Comparison of ENCODE assay signal across 11 cellular contexts in genomic region chrX:19515615-19516105, GRCh38. TPM values are rescaled to one million over a fixed set of nuclear protein-coding genes. Genes with fewer than 3 reads are reported as not detected.
A peak's percentile ranks its signal among the peaks of the same experiment; 100 is the strongest.
DNase-seq lines count a peak whose midpoint lies in the region; ATAC-seq, FAIRE-seq and TF ChIP-seq lines count a peak whose summit lies in the region.
"Had no signal": no experiment of that assay in that cellular context is flagged by ENCODE, and none has a peak within 500 bp of the region (broad histone marks: within the 10 kb centered on the region; RNA-seq: fewer than 3 reads in every experiment).

No MANE protein-coding gene starts in this region.

- no peaks in the 10 kb centered on the region for H3K4me1 Mint-ChIP-seq in stimulated activated naive B cell treated with anti-CD40 and anti-IgM and Interleukin-4, amounts not matched to agents 10 μg/mL and 1 μg/mL and 100 μg/mL, for 72 hours

- H3K4me1 ChIP-seq in GM12878 (ENCODE audit: control insufficient read depth, insufficient read depth, low read length) = no peaks in the 10 kb centered on the region
- no peaks in the 10 kb centered on the region for H3K4me1 ChIP-seq in mucosa of descending colon (ENCODE audit: low read depth)

- no peak overlapping the region for H3K9ac ChIP-seq in GM12878 (ENCODE audit: control insufficient read depth, insufficient read depth, low read length)
- H3K9ac ChIP-seq in neural cell (ENCODE audit: low read length) = no peak overlapping the region

- H3K4me2 ChIP-seq in GM12878 (ENCODE audit: control insufficient read depth, insufficient read depth) = peak overlapping the region; percentile 38; the same call in 1 of the 2 replicates
- H3K4me2 ChIP-seq in neural cell (ENCODE audit: low read length) = no peak overlapping the region

- H2AFZ ChIP-seq in GM12878 (ENCODE audit: control insufficient read depth, low read depth, low read length) (no peak overlapping the region), neural cell (ENCODE audit: low read depth, low read length) (no peak overlapping the region)

- TF ChIP-seq POLR2A in GM12878 (IDR thresholded peaks at IDR 0.05; ENCODE audit: low read depth, low read length) = no peak

- H3K27ac ChIP-seq in C4-2B = no peak overlapping the region
- H3K27ac ChIP-seq in GM12878 (ENCODE audit: control insufficient read depth, insufficient read depth) = no peak overlapping the region
- H3K27ac ChIP-seq in neural cell (ENCODE audit: low read length) = no peak overlapping the region
- H3K27ac ChIP-seq: VCaP had no signal

- H3K79me2 ChIP-seq in GM12878 (ENCODE audit: control insufficient read depth, insufficient read depth, low read length) = no peaks in the 10 kb centered on the region
- no peaks in the 10 kb centered on the region for H3K79me2 ChIP-seq in neural cell (replicated peaks; ENCODE audit: insufficient read depth, low read length)

- H3K9me2 ChIP-seq in neural cell (ENCODE audit: insufficient read depth, low read length) = no peaks in the 10 kb centered on the region

- POLR2A ChIA-PET in GM12878 (lab: Charles Lee) = no interaction called here

- H3K27ac Mint-ChIP-seq in stimulated activated naive B cell treated with anti-CD40 and anti-IgM and Interleukin-4, amounts not matched to agents 10 μg/mL and 1 μg/mL and 100 μg/mL, for 72 hours = no peak overlapping the region

- BruUV-seq in GM12878 (replicated peaks; lab: Mats Ljungman, UMichigan) = no TSS peak

- H3K4me3 Mint-ChIP-seq in stimulated activated naive B cell treated with anti-CD40 and anti-IgM and Interleukin-4, amounts not matched to agents 10 μg/mL and 1 μg/mL and 100 μg/mL, for 72 hours = peak overlapping the region in 1 of 2 donors; percentile 80

- in situ Hi-C loops in GM12878 (cut with MboI) = no loop called here

- ATAC-seq in GM12878 = no peak
- no peak for ATAC-seq in mucosa of descending colon
- no peak for ATAC-seq in stimulated activated naive B cell treated with anti-CD40 and anti-IgM and Interleukin-4, amounts not matched to agents 10 μg/mL and 1 μg/mL and 100 μg/mL, for 72 hours (replicated peaks)

- H3K9me3 ChIP-seq in GM12878 (replicated peaks; ENCODE audit: control insufficient read depth, insufficient read depth, low read length) (no peaks in the 10 kb centered on the region; the same call in 2 of the 3 replicates), neural cell (ENCODE audit: low read length) (no peaks in the 10 kb centered on the region), mucosa of descending colon (no peaks in the 10 kb centered on the region)

- WGBS in GM12878 (ENCODE audit: insufficient coverage, insufficient replicate concordance, low lambda C conversion rate, missing lambda C conversion rate) = 45% methylated on average over 22 of the region's 23 CpGs

- no peaks in the 10 kb centered on the region for H3K36me3 ChIP-seq in GM12878 (ENCODE audit: control insufficient read depth in 2 of 2, insufficient read depth in 2 of 2, low read length in 1 of 2)
- H3K36me3 ChIP-seq in neural cell (ENCODE audit: insufficient read depth, low read length) = no peaks in the 10 kb centered on the region
- no peaks in the 10 kb centered on the region for H3K36me3 ChIP-seq in mucosa of descending colon (ENCODE audit: low read depth)

- RAD21 ChIA-PET in GM12878 (lab: Charles Lee; ENCODE audit: unreplicated experiment) = no interaction called here

- intact Hi-C loops in GM12878 (cut with micrococcal nuclease; ENCODE audit: unreplicated experiment) (no loop called here), mucosa of descending colon (cut with DNase I, micrococcal nuclease) (no loop called here)

- no peaks in the 10 kb centered on the region for H3K36me3 Mint-ChIP-seq in stimulated activated naive B cell treated with anti-CD40 and anti-IgM and Interleukin-4, amounts not matched to agents 10 μg/mL and 1 μg/mL and 100 μg/mL, for 72 hours

- peaks cover 26 to 37% of the 10 kb centered on the region in 2 donors for H3K27me3 Mint-ChIP-seq in stimulated activated naive B cell treated with anti-CD40 and anti-IgM and Interleukin-4, amounts not matched to agents 10 μg/mL and 1 μg/mL and 100 μg/mL, for 72 hours

- peaks cover 2 to 3% of the 10 kb centered on the region in 2 donors for H3K9me3 Mint-ChIP-seq in stimulated activated naive B cell treated with anti-CD40 and anti-IgM and Interleukin-4, amounts not matched to agents 10 μg/mL and 1 μg/mL and 100 μg/mL, for 72 hours

- H3K4me3 ChIP-seq in GM12865 (ENCODE audit: low read depth, low read length) (peak overlapping the region; percentile 47), GM12878 (0 out of 2 replicates have a peak overlapping the region, but pooled peaks have one; percentile 27), neural cell (ENCODE audit: low read length) (peak overlapping the region; percentile 54), mucosa of descending colon (no peak overlapping the region)

- CTCF ChIA-PET in GM12878 (lab: Yijun Ruan, JAX) = interaction anchor here (0.6 kb wide), 1 partner anchor 237 kb away, joined by 3 read pairs; no protein-coding TSS in a partner anchor

- DNase-seq in GM12865 (ENCODE audit: low read depth) (no peak), GM12878 (ENCODE audit: low read depth, low spot score) (no peak), mucosa of descending colon (no peak), DMS153 treated with DMSO at 0.1 percent for 48 hours (lab: John Stamatoyannopoulos, UW; ENCODE audit: unreplicated experiment) (no peak)
- no peak for DNase-seq in activated effector memory CD4-positive, alpha-beta T cell treated with anti-CD3 and anti-CD28 coated beads, Interleukin-2, amount 50 U/mL, for 16 hours
- DNase-seq in stimulated activated naive B cell treated with anti-CD40 and anti-IgM and Interleukin-4, amounts not matched to agents 10 μg/mL and 1 μg/mL and 100 μg/mL, for 72 hours = no peak
- DNase-seq: cortex of kidney, NCI-H2081 treated with DMSO at 0.1 percent for 48 hours had no signal

- TF ChIP-seq CTCF in C4-2B (conservative IDR thresholded peaks at IDR 0.05) = peak; percentile 24
- peak; percentile 22 for TF ChIP-seq CTCF in GM12865 (IDR thresholded peaks at IDR 0.05; ENCODE audit: insufficient read depth, low read depth, low read length, missing control alignments)
- no peak; a peak in 1 of 6 replicates for TF ChIP-seq CTCF in GM12878 (IDR thresholded peaks at IDR 0.05 in 2 of 3, conservative IDR thresholded peaks at IDR 0.05 in 1 of 3; ENCODE audit: control insufficient read depth in 2 of 3, extremely low read depth in 1 of 3, insufficient read depth in 1 of 3, low read depth in 3 of 3, low read length in 3 of 3)
- TF ChIP-seq CTCF in neural cell (IDR thresholded peaks at IDR 0.05; ENCODE audit: poor library complexity, severe bottlenecking) = no peak
- no peak for TF ChIP-seq CTCF in mucosa of descending colon (IDR thresholded peaks at IDR 0.05)

- H4K20me1 ChIP-seq in GM12878 (ENCODE audit: control insufficient read depth, insufficient read depth) = no peaks in the 10 kb centered on the region
- H4K20me1 ChIP-seq in neural cell (ENCODE audit: insufficient read depth) = no peaks in the 10 kb centered on the region

- SMC1A ChIA-PET in GM12878 (lab: Charles Lee; ENCODE audit: uncharacterized antibody, unreplicated experiment) = no interaction called here

- TF ChIP-seq RAD21 in GM12878 (IDR thresholded peaks at IDR 0.05; ENCODE audit: insufficient read depth, low read depth, low read length) (no peak), neural cell (conservative IDR thresholded peaks at IDR 0.05) (no peak)

- FAIRE-seq in GM12878 (lab: Jason Lieb, UNC) = no peak

- H3F3A ChIP-seq in neural cell (ENCODE audit: insufficient read depth, low read length, poor library complexity, severe bottlenecking) = no peaks in the 10 kb centered on the region

- no peaks in the 10 kb centered on the region for H3K27me3 ChIP-seq in GM12878 (replicated peaks in 1 of 2; ENCODE audit: control insufficient read depth in 2 of 2, insufficient read depth in 2 of 2, low read length in 1 of 2)
- peaks cover 12% of the 10 kb centered on the region for H3K27me3 ChIP-seq in neural cell (ENCODE audit: insufficient read depth, low read depth, low read length)

- TF ChIP-seq EP300 in GM12878 (IDR thresholded peaks at IDR 0.05; ENCODE audit: borderline replicate concordance in 1 of 2, control insufficient read depth in 1 of 2, low read depth in 2 of 2, low read length in 2 of 2) = no peak
- no peak for TF ChIP-seq EP300 in neural cell (conservative IDR thresholded peaks at IDR 0.05; ENCODE audit: poor library complexity, severe bottlenecking)

TF ChIP-seq in neural cell, 6 proteins besides CTCF, POLR2A, EP300 and RAD21 (continues in another document):
- no peak for TF ChIP-seq EZH2 (IDR thresholded peaks at IDR 0.05; ENCODE audit: borderline replicate concordance, insufficient read depth, low read length, poor library complexity, severe bottlenecking)
- no peak for TF ChIP-seq SMC3 (conservative IDR thresholded peaks at IDR 0.05; ENCODE audit: poor library complexity)
- no peak for TF ChIP-seq MXI1 (conservative IDR thresholded peaks at IDR 0.05; ENCODE audit: poor library complexity, severe bottlenecking)
- no peak for TF ChIP-seq POLR2AphosphoS5 (IDR thresholded peaks at IDR 0.05)

RNA-seq across cellular contexts. Expression of gene MAP3K15, which starts 0.4 kb away (rescaled TPM):
- 0.08 and 0.12 TPM in 2 replicates for total RNA-seq in GM12878 (2013; cell fraction: nucleolus; rRNA removed)
- total RNA-seq in GM12878 (2014; rRNA removed) (not detected in 2 replicates), GM12878 (2014; rRNA removed; fragmentation: Illumina TruSeq; extraction: Trizol) (not detected in 2 replicates), GM12878 (2021) (not detected in 2 replicates), mucosa of descending colon (under 1 TPM in 2 of 3 donors, not detected in 1; 0.16 to 0.23 TPM)
- not detected for polyA plus RNA-seq in GM12878 (2011; ENCODE audit: low read depth)
- polyA plus RNA-seq in GM12878 (2011; rRNA removed) (0.12 and 0.16 TPM in 2 replicates), GM12878 (2014; fragmentation: Illumina TruSeq; extraction: Trizol) (not detected in 2 replicates), GM12878 (2014; fragmentation: Nextera tagmentation; extraction: Ambion mirVana) (not detected), GM12878 (2014; rRNA removed) (0.03 and 0.04 TPM in 2 replicates), GM12878 (2016; fragmentation: Nextera tagmentation; extraction: Ambion mirVana) (not detected), neural cell (0.48 TPM in 1 of 2 replicates, not detected in the other)
- 0.09 and 0.10 TPM in 2 replicates for polyA plus RNA-seq in GM12878 (2011; cell fraction: cytosol; rRNA removed)
- 0.16 and 0.19 TPM in 2 replicates for polyA plus RNA-seq in GM12878 (2011; cell fraction: nucleus; rRNA removed)
- 0.04 TPM in 1 of 2 replicates, not detected in the other for polyA plus RNA-seq in GM12878 (2012)
- polyA minus RNA-seq in GM12878 (2011; rRNA and poly(A)+ RNA removed) = 0.10 TPM in 1 of 2 replicates, not detected in the other
- not detected in 2 replicates for polyA minus RNA-seq in GM12878 (2011; cell fraction: cytosol; rRNA and poly(A)+ RNA removed)
- polyA minus RNA-seq in GM12878 (2011; cell fraction: nucleus; rRNA and poly(A)+ RNA removed) = under 0.01 TPM in 1 of 2 replicates, not detected in the other
- 0.23 and 0.24 TPM in 2 replicates for polyA minus RNA-seq in neural cell

Comparison
In these comparisons a context has a peak if more than half of its experiments do, and no peak if none do; other contexts are left out.
1. CTCF ChIP-seq: peak in C4-2B (single experiment) and GM12865 (single experiment); none in GM12878 (0 of 3), neural cell (single experiment) and mucosa of descending colon (single experiment).